ENCODE assay signal across 18 cellular contexts in genomic region chr12:103865151-103865730, GRCh38. TPM values are rescaled to one million over a fixed set of nuclear protein-coding genes. Genes with fewer than 3 reads are reported as not detected.
DNase-seq lines count a peak whose midpoint lies in the region; ATAC-seq, FAIRE-seq and TF ChIP-seq lines count a peak whose summit lies in the region.
"Had no signal": no experiment of that assay in that cellular context is flagged by ENCODE, and none has a peak within 500 bp of the region (broad histone marks: within the 10 kb centered on the region; RNA-seq: fewer than 3 reads in every experiment).

No MANE protein-coding gene starts in this region.

- peak; percentile 47 for FAIRE-seq in bronchial epithelial cell (lab: Jason Lieb, UNC)

- H3K27ac Mint-ChIP-seq in HFFc6 = no peak overlapping the region

- no peak overlapping the region for H3K4me3 Mint-ChIP-seq in HFFc6
- H3K4me3 Mint-ChIP-seq in activated T-cell treated with anti-CD3 and anti-CD28 coated beads, Interleukin-2, amount 50 U/mL, for 4 hours = no peak overlapping the region

- H3K4me1 Mint-ChIP-seq in HFFc6 (ENCODE audit: low read depth) = peaks cover 43% of the 10 kb centered on the region
- no peaks in the 10 kb centered on the region for H3K4me1 Mint-ChIP-seq in activated T-cell treated with anti-CD3 and anti-CD28 coated beads, Interleukin-2, amount 50 U/mL, for 4 hours (ENCODE audit: low read depth)

- no peaks in the 10 kb centered on the region for H3K36me3 ChIP-seq in bronchial epithelial cell (ENCODE audit: control insufficient read depth, insufficient read depth, low read length)
- H3K36me3 ChIP-seq: HAP-1 had no signal

- peak; percentile 60 for DNase-seq in HFFc6
- DNase-seq in bronchial epithelial cell (ENCODE audit: low read depth) = peak; percentile 82
- peak; percentile 13 for DNase-seq in myocyte (ENCODE audit: low read depth)
- DNase-seq in DMS153 treated with DMSO at 0.1 percent for 48 hours (lab: John Stamatoyannopoulos, UW; ENCODE audit: unreplicated experiment) = no peak
- DNase-seq in occipital lobe (lab: John Stamatoyannopoulos, UW) = no peak
- DNase-seq in activated T-cell treated with anti-CD3 and anti-CD28 coated beads, Interleukin-2, amount 50 U/mL, for 4 hours = no peak
- DNase-seq: AML-193, DMS79 treated with DMSO at 0.1 percent for 48 hours, GDM1, NCI-H1694 treated with DMSO at 0.1 percent for 48 hours, NCI-H2107, NCI-H2227 treated with DMSO at 0.1 percent for 48 hours, NCI-H524, RPMI8226, SIG-M5 had no signal

- no peaks in the 10 kb centered on the region for H3K36me3 Mint-ChIP-seq in HFFc6 (ENCODE audit: low read depth)
- H3K36me3 Mint-ChIP-seq in activated T-cell treated with anti-CD3 and anti-CD28 coated beads, Interleukin-2, amount 50 U/mL, for 4 hours (ENCODE audit: insufficient read depth) = no peaks in the 10 kb centered on the region

- no peak overlapping the region for H3K4me3 ChIP-seq in bronchial epithelial cell (ENCODE audit: low read depth, low read length)
- H3K4me3 ChIP-seq: HAP-1 had no signal

- H3K9me3 Mint-ChIP-seq in HFFc6 = no peaks in the 10 kb centered on the region
- H3K9me3 Mint-ChIP-seq in activated T-cell treated with anti-CD3 and anti-CD28 coated beads, Interleukin-2, amount 50 U/mL, for 4 hours = no peaks in the 10 kb centered on the region

- no peak for ATAC-seq in HG02852 (IDR thresholded peaks at IDR 0.05; ENCODE audit: unreplicated experiment)
- no peak for ATAC-seq in activated T-cell treated with anti-CD3 and anti-CD28 coated beads, Interleukin-2, amount 50 U/mL, for 4 hours
- ATAC-seq: SK-N-SH treated with all-trans-retinoic acid at 6 μM for 48 hours had no signal

- TF ChIP-seq CTCF in HFFc6 (IDR thresholded peaks at IDR 0.05) = no peak
- TF ChIP-seq CTCF in bronchial epithelial cell (IDR thresholded peaks at IDR 0.05; ENCODE audit: insufficient read depth, low read length, severe bottlenecking) = no peak

- no peaks in the 10 kb centered on the region for H3K27me3 ChIP-seq in bronchial epithelial cell (ENCODE audit: control insufficient read depth, insufficient read depth, low read length)

- peaks cover 2% of the 10 kb centered on the region; the same call in 1 of the 2 replicates for H3K27me3 Mint-ChIP-seq in HFFc6 (ENCODE audit: insufficient read depth)
- H3K27me3 Mint-ChIP-seq in activated T-cell treated with anti-CD3 and anti-CD28 coated beads, Interleukin-2, amount 50 U/mL, for 4 hours (ENCODE audit: low read depth) = peaks cover 1% of the 10 kb centered on the region

RNA-seq across cellular contexts. Expression of gene NT5DC3, which starts 24.2 kb away (rescaled TPM):
- 10 to 100 TPM; 10.5 to 12.8 (median 11.3) TPM for total RNA-seq in HFFc6 (2021; fragmentation: NEBNext Ultra II Directional; extraction: Animal tissue kit (Norgen Biotek cat#: 25700))
- total RNA-seq in bronchial epithelial cell = 4.9 and 6.6 TPM in 2 replicates
- 9.7 and 10.0 TPM in 2 replicates for total RNA-seq in myocyte
- polyA plus RNA-seq in myocyte (2012) = 8.3 TPM
- 32.8 TPM for total RNA-seq in occipital lobe
- 10 to 100 TPM; 13.6 to 15.1 (median 14.1) TPM for total RNA-seq in activated T-cell treated with anti-CD3 and anti-CD28 coated beads, Interleukin-2, amount 50 U/mL, for 4 hours

Comparison
In these comparisons a context has a peak if more than half of its experiments do, and no peak if none do; other contexts are left out.
1. DNase-seq: peak in HFFc6 (single experiment), bronchial epithelial cell (single experiment) and myocyte (single experiment); none in DMS153 treated with DMSO at 0.1 percent for 48 hours (single experiment), occipital lobe (single experiment) and activated T-cell treated with anti-CD3 and anti-CD28 coated beads, Interleukin-2, amount 50 U/mL, for 4 hours (single experiment).